17 cellular contexts compared by ENCODE assay signal in genomic region chr2:31108887-31109286, GRCh38. TPM values are rescaled to one million over a fixed set of nuclear protein-coding genes. Genes with fewer than 3 reads are reported as not detected.
DNase-seq lines count a peak whose midpoint lies in the region; ATAC-seq and TF ChIP-seq lines count a peak whose summit lies in the region.
"Had no signal": no experiment of that assay in that cellular context is flagged by ENCODE, and none has a peak within 500 bp of the region (broad histone marks: within the 10 kb centered on the region; RNA-seq: fewer than 3 reads in every experiment).

No MANE protein-coding gene starts in this region.

- peak; percentile 40 for DNase-seq in ACHN
- peak; percentile 27 for DNase-seq in MV-4-11 (lab: John Stamatoyannopoulos, UW)
- peak; percentile 9 to 47 for DNase-seq in foreskin fibroblast
- DNase-seq in myocyte (ENCODE audit: low read depth): peak; percentile 73
- no peak for DNase-seq in NCI-H774 (lab: John Stamatoyannopoulos, UW)
- DNase-seq in activated CD4-positive, alpha-beta T cell treated with anti-CD3 and anti-CD28 coated beads for 1 hour: no peak
- no peak for DNase-seq in sciatic nerve (ENCODE audit: low spot score)
- DNase-seq: COR-L47, DMS53, H7, Karpas-422, NCI-H2081 treated with DMSO at 0.1 percent for 48 hours, NCI-H526, SHP77 had no signal

- ATAC-seq in SK-N-SH treated with all-trans-retinoic acid at 6 μM for 48 hours (no peak), sciatic nerve (no peak)
- ATAC-seq: Panc1 had no signal

- intact Hi-C loops in sciatic nerve (cut with DNase I): no loop called here

- no peak overlapping the region for H3K4me3 ChIP-seq in foreskin fibroblast (ENCODE audit: low read depth in 1 of 2, low read length in 2 of 2)

- no peak for TF ChIP-seq CTCF in foreskin fibroblast (IDR thresholded peaks at IDR 0.05; ENCODE audit: low read depth, low read length)

- in situ Hi-C loops in ACHN (cut with HindIII; ENCODE audit: low pct_ligation_motif_present, low pct_unique_long_range_greater_than_20kb, low sequenced_read_pairs): no loop called here

TF ChIP-seq in SK-N-SH treated with all-trans-retinoic acid at 6 μM for 48 hours, 23 proteins besides CTCF, POLR2A, EP300 and RAD21:
- TF ChIP-seq PATZ1 (CRISPR knock-in tag; IDR thresholded peaks at IDR 0.05; ENCODE audit: borderline replicate concordance) (no peak), BACH2 (CRISPR knock-in tag; IDR thresholded peaks at IDR 0.05; ENCODE audit: borderline replicate concordance) (no peak), POU6F1 (CRISPR knock-in tag; IDR thresholded peaks at IDR 0.05; ENCODE audit: borderline replicate concordance, low read depth) (no peak)

RNA-seq across cellular contexts. Expression of gene GALNT14, which starts 29.4 kb away (rescaled TPM):
- total RNA-seq in myocyte (not detected in 2 replicates), sciatic nerve (1.2 TPM)
- not detected for polyA plus RNA-seq in myocyte (2012)
- total RNA-seq: G401 had no signal

Comparison
In these comparisons a context has a peak if more than half of its experiments do, and no peak if none do; other contexts are left out.
1. DNase-seq: peak in ACHN (single experiment), MV-4-11 (single experiment), foreskin fibroblast (2 of 2) and myocyte (single experiment); none in NCI-H774 (single experiment), activated CD4-positive, alpha-beta T cell treated with anti-CD3 and anti-CD28 coated beads for 1 hour (single experiment) and sciatic nerve (single experiment).